In the genomic region with DNA sequence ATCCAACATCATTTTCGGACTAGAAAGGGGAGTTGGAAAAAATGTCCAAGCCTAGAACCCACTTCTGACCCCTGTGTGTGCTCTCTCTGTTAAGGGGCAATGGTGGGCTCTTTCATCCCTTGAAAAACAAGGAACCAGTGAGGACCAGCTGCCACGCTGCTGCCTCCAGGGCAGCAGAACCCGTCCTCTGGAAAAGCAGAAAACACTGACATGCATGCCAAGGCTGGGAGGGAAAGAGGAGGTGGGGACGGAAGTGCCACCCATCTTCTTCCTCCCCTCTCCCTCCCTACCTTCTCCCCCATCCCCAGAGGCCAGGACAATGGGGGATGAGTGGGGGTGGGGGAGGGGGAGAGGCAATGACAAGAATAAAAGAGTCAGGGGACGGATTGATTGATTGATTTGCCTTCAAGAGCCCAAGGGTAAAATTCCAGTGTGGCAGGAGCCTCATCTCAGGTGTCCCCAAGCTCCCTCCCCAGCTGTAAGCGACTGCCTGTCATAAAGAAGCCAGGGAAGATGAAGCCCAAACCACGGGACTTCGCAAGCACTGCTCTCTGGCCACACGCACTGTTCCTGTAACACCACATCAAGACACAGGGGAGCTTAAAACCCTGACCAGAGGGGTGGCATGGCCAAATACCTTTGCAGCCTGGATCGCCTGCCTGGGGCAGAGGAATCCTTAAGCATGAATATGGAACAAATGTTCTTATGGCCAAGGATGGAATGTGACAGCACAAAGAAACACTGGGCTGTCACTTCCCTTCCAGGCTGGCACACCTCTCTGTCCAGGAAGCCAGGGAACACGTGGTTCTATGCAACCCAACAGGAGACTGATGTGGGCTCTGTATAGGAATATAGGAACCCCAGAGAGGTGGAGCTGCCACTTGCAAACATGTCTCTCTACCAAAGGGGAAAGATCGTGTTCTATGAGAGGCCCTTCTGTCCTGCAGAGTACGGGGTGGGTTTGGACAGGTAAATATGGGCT, we compare ENCODE assay signal across 23 cellular contexts. TPM values are rescaled to one million over a fixed set of nuclear protein-coding genes. Genes with fewer than 3 reads are reported as not detected.
DNase-seq lines count a peak whose midpoint lies in the region; ATAC-seq and TF ChIP-seq lines count a peak whose summit lies in the region.
"Had no signal": no experiment of that assay in that cellular context is flagged by ENCODE, and none has a peak within 500 bp of the region (broad histone marks: within the 10 kb centered on the region; RNA-seq: fewer than 3 reads in every experiment).

No MANE protein-coding gene starts in this region.

- TF ChIP-seq EP300 in suprapubic skin (IDR thresholded peaks at IDR 0.05): no peak

- peak overlapping the region; percentile 38; the same call in 1 of the 2 replicates for H3K27ac ChIP-seq in WERI-Rb-1
- no peak overlapping the region for H3K27ac ChIP-seq in mesenchymal stem cell (ENCODE audit: low read length, poor library complexity, severe bottlenecking)
- H3K27ac ChIP-seq in suprapubic skin: no peak overlapping the region
- H3K27ac ChIP-seq: HL-60, upper lobe of right lung had no signal

- no peak overlapping the region for H2BK5ac ChIP-seq in mesenchymal stem cell (ENCODE audit: low read depth, low read length, poor library complexity, severe bottlenecking)

- H2AK5ac ChIP-seq in mesenchymal stem cell (ENCODE audit: low read length, severe bottlenecking): no peak overlapping the region

- no peak overlapping the region for H3K4me3 ChIP-seq in WERI-Rb-1 (ENCODE audit: low read depth, low read length)
- no peak overlapping the region for H3K4me3 ChIP-seq in mesenchymal stem cell (ENCODE audit: insufficient read depth in 1 of 2, low read depth in 1 of 2, low read length in 2 of 2)
- no peak overlapping the region for H3K4me3 ChIP-seq in suprapubic skin
- H3K4me3 ChIP-seq: HAP-1, upper lobe of right lung had no signal

- no peak overlapping the region for H3K23ac ChIP-seq in mesenchymal stem cell (ENCODE audit: low read length in 2 of 2)

- H3K14ac ChIP-seq in mesenchymal stem cell (ENCODE audit: low read length in 2 of 2): peak overlapping the region in 1 of 2 experiments; percentile 73

- H3K4me2 ChIP-seq in mesenchymal stem cell (ENCODE audit: low read length, poor library complexity, severe bottlenecking): no peak overlapping the region

- peak overlapping the region; percentile 67 for H2BK15ac ChIP-seq in mesenchymal stem cell (ENCODE audit: low read depth, poor library complexity, severe bottlenecking)

- peak overlapping the region; percentile 24 for H2BK120ac ChIP-seq in mesenchymal stem cell (ENCODE audit: low read depth, low read length)

- H3K4me1 ChIP-seq in mesenchymal stem cell (ENCODE audit: control insufficient read depth, insufficient read depth, low read depth, low read length) (peaks cover 11% of the 10 kb centered on the region), suprapubic skin (peaks cover 16% of the 10 kb centered on the region)
- H3K4me1 ChIP-seq: HAP-1, upper lobe of right lung had no signal

- TF ChIP-seq POLR2A in suprapubic skin (IDR thresholded peaks at IDR 0.05): no peak

- no peak overlapping the region for H3K9ac ChIP-seq in mesenchymal stem cell (ENCODE audit: low read length)

- H3K4ac ChIP-seq in mesenchymal stem cell (ENCODE audit: low read depth in 1 of 2, low read length in 2 of 2): peak overlapping the region; percentile 50 to 54

- peak overlapping the region; percentile 80 for H4K91ac ChIP-seq in mesenchymal stem cell (ENCODE audit: low read length)

- TF ChIP-seq CTCF in WERI-Rb-1 (IDR thresholded peaks at IDR 0.05; ENCODE audit: low read depth, low read length): no peak
- no peak for TF ChIP-seq CTCF in suprapubic skin (IDR thresholded peaks at IDR 0.05)

- H4K8ac ChIP-seq in mesenchymal stem cell (ENCODE audit: low read length): peak overlapping the region; percentile 56

- H3K9me3 ChIP-seq in WERI-Rb-1 (ENCODE audit: severe bottlenecking) (no peaks in the 10 kb centered on the region), mesenchymal stem cell (ENCODE audit: control insufficient read depth, low read length) (no peaks in the 10 kb centered on the region), suprapubic skin (no peaks in the 10 kb centered on the region)
- H3K9me3 ChIP-seq: HAP-1, upper lobe of right lung had no signal

- DNase-seq in activated CD8-positive, alpha-beta memory T cell treated with anti-CD3 and anti-CD28 coated beads for 24 hours: peak; percentile 17
- no peak for DNase-seq in activated CD8-positive, alpha-beta memory T cell treated with anti-CD3 and anti-CD28 coated beads, Interleukin-2, amount 50 U/mL, for 4 hours
- DNase-seq in WERI-Rb-1 (no peak), mesenchymal stem cell (no peak), suprapubic skin (ENCODE audit: low spot score in 2 of 2) (peak; percentile 51 to 54), HuH-7 (ENCODE audit: low spot score) (no peak)
- DNase-seq: 8988T; activated CD4-positive, alpha-beta T cell treated with anti-CD3 and anti-CD28 coated beads, Interleukin-2, amount 10 ng/mL, durations not matched to agents 7 days and 5 days; AML-193; aorta; hippocampal formation; NCI-H1092 treated with DMSO at 0.1 percent for 48 hours; NCI-H1930; NCI-H2227 treated with DMSO at 0.1 percent for 48 hours; NCI-H748 treated with DMSO at 0.1 percent for 48 hours; posterior cingulate gyrus; upper lobe of right lung had no signal

- H3K36me3 ChIP-seq in WERI-Rb-1: no peaks in the 10 kb centered on the region
- H3K36me3 ChIP-seq in mesenchymal stem cell (ENCODE audit: control insufficient read depth in 1 of 2, insufficient read depth in 2 of 2, low read depth in 1 of 2, low read length in 2 of 2): no peaks in the 10 kb centered on the region
- no peaks in the 10 kb centered on the region for H3K36me3 ChIP-seq in suprapubic skin
- H3K36me3 ChIP-seq: HAP-1, upper lobe of right lung had no signal

- no peaks in the 10 kb centered on the region for H3K79me1 ChIP-seq in mesenchymal stem cell (replicated peaks; ENCODE audit: low read length, poor library complexity, severe bottlenecking)

- H2BK12ac ChIP-seq in mesenchymal stem cell (ENCODE audit: low read length in 2 of 2): peak overlapping the region; percentile 61 to 98

- WGBS in mesenchymal stem cell: 82% methylated on average over 10 of the region's 13 CpGs
- 66% methylated on average over 13 of the region's 13 CpGs for WGBS in suprapubic skin

- no peak overlapping the region for H2AFZ ChIP-seq in mesenchymal stem cell (ENCODE audit: low read depth, low read length)

- ATAC-seq in HG02870 (IDR thresholded peaks at IDR 0.05; ENCODE audit: unreplicated experiment) (no peak), HG02798 (IDR thresholded peaks at IDR 0.05; ENCODE audit: poor library complexity, unreplicated experiment) (no peak)

- H3K27me3 ChIP-seq in WERI-Rb-1 (ENCODE audit: insufficient read depth, low read depth, severe bottlenecking) (no peaks in the 10 kb centered on the region), mesenchymal stem cell (ENCODE audit: control insufficient read depth in 1 of 2, insufficient read depth in 1 of 2, low read length in 2 of 2) (peaks cover 0 to 3% of the 10 kb centered on the region in 2 experiments), suprapubic skin (no peaks in the 10 kb centered on the region)
- H3K27me3 ChIP-seq: upper lobe of right lung had no signal

- H3K18ac ChIP-seq in mesenchymal stem cell (ENCODE audit: low read depth in 1 of 2, low read length in 2 of 2): peak overlapping the region; percentile 37 to 45

RNA-seq across cellular contexts. Expression of a gene that starts 38.9 kb away (rescaled TPM):
- 16.1 TPM for polyA plus RNA-seq in mesenchymal stem cell (2013, experiment 1 of 2)
- polyA plus RNA-seq in mesenchymal stem cell (2013, experiment 2 of 2): 16.1 TPM
- 10 to 100 TPM in 3 of 4 donors, 1 to 10 TPM in 1; 9.7 to 17.9 (median 14.3) TPM for total RNA-seq in suprapubic skin
- total RNA-seq: activated CD4-positive, alpha-beta T cell treated with anti-CD3 and anti-CD28 coated beads, Interleukin-2, amount 10 ng/mL, durations not matched to agents 7 days and 5 days; HepG2; T-helper 2 cell treated with Interferon-gamma antibody and Interleukin-4, amounts not matched to agents 100 ng/mL and 5 ng/mL, for 36 hours had no signal
- polyA plus RNA-seq: aorta had no signal

Comparison
In these comparisons a context has a peak if more than half of its experiments do, and no peak if none do; other contexts are left out.
1. DNase-seq: peak in activated CD8-positive, alpha-beta memory T cell treated with anti-CD3 and anti-CD28 coated beads for 24 hours (single experiment) and suprapubic skin (2 of 2); none in activated CD8-positive, alpha-beta memory T cell treated with anti-CD3 and anti-CD28 coated beads, Interleukin-2, amount 50 U/mL, for 4 hours (single experiment), WERI-Rb-1 (single experiment), mesenchymal stem cell (single experiment) and HuH-7 (single experiment).